11 cellular contexts compared by ENCODE assay signal in genomic region chr19:29679598-29680210, GRCh38. TPM values are rescaled to one million over a fixed set of nuclear protein-coding genes. Genes with fewer than 3 reads are reported as not detected.
DNase-seq lines count a peak whose midpoint lies in the region; ATAC-seq and TF ChIP-seq lines count a peak whose summit lies in the region.
"Had no signal": no experiment of that assay in that cellular context is flagged by ENCODE, and none has a peak within 500 bp of the region (broad histone marks: within the 10 kb centered on the region; RNA-seq: fewer than 3 reads in every experiment).

No MANE protein-coding gene starts in this region.

- no peak overlapping the region for H2AFZ ChIP-seq in osteoblast (ENCODE audit: low read length)

- H3K27me3 ChIP-seq in right cardiac atrium (ENCODE audit: control insufficient read depth, insufficient read depth) (no peaks in the 10 kb centered on the region), ascending aorta (no peaks in the 10 kb centered on the region), osteoblast (ENCODE audit: insufficient read depth, low read length) (no peaks in the 10 kb centered on the region), aorta (ENCODE audit: control insufficient read depth in 1 of 2, insufficient read depth in 2 of 2, low read length in 1 of 2) (no peaks in the 10 kb centered on the region), body of pancreas (no peaks in the 10 kb centered on the region)
- H3K27me3 ChIP-seq: BE2C had no signal

- H3K9me3 ChIP-seq in right cardiac atrium (ENCODE audit: control insufficient read depth, low read length) (no peaks in the 10 kb centered on the region), ascending aorta (no peaks in the 10 kb centered on the region), osteoblast (ENCODE audit: low read depth, low read length) (no peaks in the 10 kb centered on the region), aorta (ENCODE audit: control insufficient read depth, low read length) (no peaks in the 10 kb centered on the region), body of pancreas (no peaks in the 10 kb centered on the region)
- H3K9me3 ChIP-seq: BE2C had no signal

- intact Hi-C loops in right cardiac atrium (cut with DNase I) (no loop called here), left cardiac atrium (cut with DNase I) (no loop called here), ascending aorta (cut with DNase I) (loop anchor here (2.0 kb wide), 1 partner anchor 13 kb away; no protein-coding TSS in a partner anchor), aorta (cut with DNase I) (loop anchor here in 1 of 2 donors (2.0 kb wide), 1 partner anchor 13 kb away; no protein-coding TSS in a partner anchor), body of pancreas (cut with DNase I) (no loop called here)

- H4K20me1 ChIP-seq in osteoblast (ENCODE audit: insufficient read depth, low read length), result peaks cover 14% of the 10 kb centered on the region

- 90% methylated on average over 9 of the region's 9 CpGs for WGBS in right cardiac atrium
- 90 to 96% methylated on average over 9 of the region's 9 CpGs for WGBS in aorta, 2 donors
- WGBS in body of pancreas, 2 donors, result 88 to 89% methylated on average over 9 of the region's 9 CpGs

- no peak overlapping the region for H3K4me2 ChIP-seq in osteoblast (ENCODE audit: insufficient read depth, low read length)

- ATAC-seq in right cardiac atrium (no peak), left cardiac atrium (no peak), aorta (ENCODE audit: low FRiP score) (no peak), body of pancreas (no peak)

- H3K4me1 ChIP-seq in right cardiac atrium (ENCODE audit: control insufficient read depth, insufficient read depth, low read length) (peaks cover 17% of the 10 kb centered on the region), ascending aorta (peaks cover 18 to 54% of the 10 kb centered on the region in 2 donors), osteoblast (ENCODE audit: insufficient read depth, low read length) (peaks cover 17% of the 10 kb centered on the region), aorta (ENCODE audit: control insufficient read depth in 1 of 2, insufficient read depth in 2 of 2, low read length in 2 of 2) (peaks cover 0 to 4% of the 10 kb centered on the region in 2 donors), body of pancreas (peaks cover 15% of the 10 kb centered on the region)
- H3K4me1 ChIP-seq: BE2C had no signal

- H3K36me3 ChIP-seq in ascending aorta (peaks cover 23 to 28% of the 10 kb centered on the region in 2 donors), osteoblast (ENCODE audit: insufficient read depth, low read length) (peaks cover 12% of the 10 kb centered on the region), aorta (ENCODE audit: control insufficient read depth in 1 of 2, insufficient read depth in 2 of 2, low read length in 1 of 2) (peaks cover 0 to 7% of the 10 kb centered on the region in 2 donors), body of pancreas (replicated peaks in 1 of 2; ENCODE audit: insufficient read depth in 1 of 2, low read depth in 2 of 2) (no peaks in the 10 kb centered on the region)
- H3K36me3 ChIP-seq: BE2C had no signal

- in situ Hi-C loops in GM13976 (cut with MboI; ENCODE audit: low sequenced_read_pairs, unreplicated experiment), result loop anchor here (10.0 kb wide), 1 partner anchor 65 kb away; no protein-coding TSS in a partner anchor

- H3K79me2 ChIP-seq in osteoblast (ENCODE audit: insufficient read depth, low read length), result peaks cover 14% of the 10 kb centered on the region

- H3K27ac ChIP-seq in right cardiac atrium (ENCODE audit: low read length), result peak overlapping the region; percentile 61
- peak overlapping the region; percentile 65 to 84 for H3K27ac ChIP-seq in ascending aorta
- H3K27ac ChIP-seq in osteoblast (ENCODE audit: low read depth, low read length), result no peak overlapping the region
- peak overlapping the region; percentile 16 to 22 for H3K27ac ChIP-seq in aorta (ENCODE audit: low read depth in 1 of 2, low read length in 2 of 2)
- H3K27ac ChIP-seq in body of pancreas, result no peak overlapping the region

- TF ChIP-seq POLR2A in body of pancreas (IDR thresholded peaks at IDR 0.05), result no peak

- H3K4me3 ChIP-seq in right cardiac atrium (ENCODE audit: low read length) (no peak overlapping the region), ascending aorta (no peak overlapping the region), osteoblast (ENCODE audit: insufficient read depth, low read length) (no peak overlapping the region), aorta (ENCODE audit: low read length in 2 of 2) (no peak overlapping the region), body of pancreas (no peak overlapping the region)
- H3K4me3 ChIP-seq: coronary artery had no signal

- DNase-seq in right cardiac atrium (peak in 1 of 3 donors; percentile 44), left cardiac atrium (no peak), ascending aorta (ENCODE audit: low spot score in 2 of 2) (no peak), osteoblast (ENCODE audit: insufficient read length, low spot score, missing footprints) (peak; percentile 77), aorta (peak; percentile 28 to 38), body of pancreas (no peak), GM13976 (ENCODE audit: low spot score) (no peak), NCI-H510A treated with DMSO at 0.1 percent for 48 hours (lab: John Stamatoyannopoulos, UW) (no peak)
- DNase-seq: BE2C, NCI-H526 had no signal

- TF ChIP-seq CTCF in ascending aorta (IDR thresholded peaks at IDR 0.05) (no peak), osteoblast (IDR thresholded peaks at IDR 0.05; ENCODE audit: extremely low read depth, low read depth, low read length) (no peak), body of pancreas (IDR thresholded peaks at IDR 0.05) (no peak), GM13976 (IDR thresholded peaks at IDR 0.05; ENCODE audit: borderline replicate concordance, control extremely low read depth, extremely low read depth, insufficient read depth, missing control alignments) (no peak)

RNA-seq across cellular contexts. Expression of gene PLEKHF1, which starts 14.4 kb away (rescaled TPM):
- total RNA-seq in right cardiac atrium (10 to 100 TPM; 25.1 to 44.1 (median 31.0) TPM), left cardiac atrium (10 to 100 TPM; 28.1 to 32.8 TPM), ascending aorta (68.3 TPM), osteoblast (86.9 and 106 TPM in 2 replicates), aorta (10 to 100 TPM; 10.8 to 17.5 TPM), body of pancreas (10 to 100 TPM; 13.5 to 16.5 TPM)
- polyA plus RNA-seq in right cardiac atrium (40.6 TPM), aorta (10 to 100 TPM in 1 of 2 donors, 1 to 10 TPM in 1; 9.9 to 17.2 TPM)

RNA-seq across cellular contexts. Expression of gene C19orf12, which starts 35.4 kb away (rescaled TPM):
- total RNA-seq in right cardiac atrium (10 to 100 TPM; 40.6 to 48.2 (median 43.5) TPM), left cardiac atrium (10 to 100 TPM; 48.2 to 52.0 TPM), ascending aorta (37.8 TPM), osteoblast (48.5 and 52.7 TPM in 2 replicates), aorta (10 to 100 TPM; 26.4 to 32.8 TPM), body of pancreas (10 to 100 TPM; 18.2 to 23.7 TPM)
- polyA plus RNA-seq in right cardiac atrium (37.3 TPM), aorta (10 to 100 TPM; 14.3 to 19.5 TPM)

Comparison
In these comparisons a context has a peak if more than half of its experiments do, and no peak if none do; other contexts are left out.
1. DNase-seq: peak in osteoblast (single experiment) and aorta (2 of 2); none in left cardiac atrium (single experiment), ascending aorta (0 of 2), body of pancreas (0 of 4), GM13976 (single experiment) and NCI-H510A treated with DMSO at 0.1 percent for 48 hours (single experiment).
2. H3K27ac ChIP-seq: peak in right cardiac atrium (single experiment), ascending aorta (2 of 2) and aorta (2 of 2); none in osteoblast (single experiment) and body of pancreas (0 of 4).